Comparison of ENCODE assay signal across 21 cellular contexts in the genomic region with DNA sequence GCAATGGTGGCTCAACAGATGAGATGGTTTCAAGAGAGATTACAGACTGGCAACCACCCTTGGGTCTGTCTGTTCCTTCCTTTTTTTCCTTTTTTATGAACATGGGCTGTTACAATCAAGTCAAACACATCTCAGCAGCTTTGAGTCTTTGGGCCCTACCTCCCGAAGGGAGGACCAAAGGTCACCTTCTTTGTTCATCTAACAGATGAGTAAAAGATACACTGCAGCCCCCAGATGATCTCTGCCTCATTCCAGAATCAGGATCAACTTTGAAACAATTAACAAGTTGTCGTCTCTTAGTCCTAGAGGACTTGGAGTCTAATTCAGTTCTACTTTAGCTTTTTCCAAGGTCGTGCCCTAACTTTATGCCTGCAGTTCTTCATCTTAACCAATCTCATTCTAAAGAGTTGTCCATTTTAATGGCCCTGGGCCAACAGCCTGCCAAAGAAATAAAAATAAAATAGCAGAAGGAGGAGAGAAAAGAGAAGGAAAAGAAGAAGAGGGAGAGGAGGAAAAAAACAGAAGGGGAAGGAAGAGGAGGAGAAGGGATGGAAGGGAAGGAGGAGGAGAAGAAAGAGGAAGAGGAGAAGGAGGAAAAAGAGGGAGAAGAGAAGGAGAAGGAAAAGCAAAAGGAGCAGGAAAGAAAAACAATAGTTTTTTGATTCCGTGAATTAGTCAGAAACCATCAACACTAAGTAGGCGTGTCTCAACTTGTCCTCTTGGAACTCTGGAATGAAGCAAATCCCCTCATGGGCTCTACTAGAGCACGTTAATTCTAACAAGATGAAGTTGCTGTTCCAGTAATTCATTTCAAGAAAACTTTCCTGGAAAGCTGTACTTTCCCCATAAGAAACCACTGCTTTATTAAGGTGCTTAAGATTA.
DNase-seq lines count a peak whose midpoint lies in the region; FAIRE-seq and TF ChIP-seq lines count a peak whose summit lies in the region.
"Had no signal": no experiment of that assay in that cellular context is flagged by ENCODE, and none has a peak within 500 bp of the region (broad histone marks: within the 10 kb centered on the region; RNA-seq: fewer than 3 reads in every experiment).

No MANE protein-coding gene starts in this region.

- peaks cover 27 to 50% (median 36%) of the 10 kb centered on the region in 4 donors for H3K4me1 Mint-ChIP-seq in CD4-positive, alpha-beta memory T cell

- H3K27me3 Mint-ChIP-seq in CD4-positive, alpha-beta memory T cell: no peaks in the 10 kb centered on the region
- H3K27me3 Mint-ChIP-seq: CD8-positive, alpha-beta memory T cell had no signal

- no peak overlapping the region for H3K18ac ChIP-seq in neuronal stem cell (ENCODE audit: low read length)

- H4K91ac ChIP-seq in neuronal stem cell (ENCODE audit: low read depth, low read length, poor library complexity): no peak overlapping the region

- TF ChIP-seq CTCF in epithelial cell of esophagus (IDR thresholded peaks at IDR 0.05; ENCODE audit: insufficient read depth, low read depth, low read length, missing control alignments): no peak

- H2BK12ac ChIP-seq in neuronal stem cell (ENCODE audit: low read length): no peak overlapping the region

- DNase-seq in CD4-positive, alpha-beta memory T cell: no peak
- peak; percentile 8 for DNase-seq in HTR-8/SVneo (ENCODE audit: insufficient read length, low spot score)
- DNase-seq in epithelial cell of esophagus (ENCODE audit: low read depth): peak; percentile 88
- no peak for DNase-seq in neuronal stem cell (ENCODE audit: low spot score)
- DNase-seq in NCI-H69 (lab: John Stamatoyannopoulos, UW): no peak
- DNase-seq in NCI-H1436 (lab: John Stamatoyannopoulos, UW): no peak
- no peak for DNase-seq in NCI-H2081 treated with DMSO at 0.1 percent for 48 hours (lab: John Stamatoyannopoulos, UW)
- DNase-seq in H4 (ENCODE audit: low spot score): no peak
- DNase-seq: activated naive CD4-positive, alpha-beta T cell treated with anti-CD3 and anti-CD28 coated beads, Interleukin-2, amount 10 ng/mL, durations not matched to agents 7 days and 5 days; activated T-cell treated with anti-CD3 and anti-CD28 coated beads for 4 hours; brain microvascular endothelial cell; CD8-positive, alpha-beta memory T cell; cortex of kidney; IMR-90; kidney glomerular epithelial cell; mesendoderm; MG63; NCI-H187; SHP77 had no signal

- no peaks in the 10 kb centered on the region for H3K36me3 Mint-ChIP-seq in CD4-positive, alpha-beta memory T cell

- no peaks in the 10 kb centered on the region for H3K9me3 ChIP-seq in CD4-positive, alpha-beta memory T cell (ENCODE audit: control insufficient read depth in 1 of 2, low read length in 2 of 2)
- no peaks in the 10 kb centered on the region for H3K9me3 ChIP-seq in neuronal stem cell (replicated peaks in 1 of 2; ENCODE audit: control insufficient read depth in 2 of 2, insufficient read depth in 1 of 2, low read depth in 1 of 2, low read length in 2 of 2)
- H3K9me3 ChIP-seq: gastroesophageal sphincter, MG63, thoracic aorta had no signal

- POLR2A ChIA-PET in CD4-positive, alpha-beta memory T cell (lab: Charles Lee; ENCODE audit: partially characterized antibody): interaction anchor here (0.9 to 1.0 kb wide), 2 partner anchors 100 to 316 kb away, joined by 3 to 4 read pairs; no protein-coding TSS in a partner anchor

- no peak overlapping the region for H2AK5ac ChIP-seq in neuronal stem cell (ENCODE audit: low read depth, low read length)

- H3K4me3 ChIP-seq in CD4-positive, alpha-beta memory T cell (ENCODE audit: low read length in 2 of 2): no peak overlapping the region
- H3K4me3 ChIP-seq in epithelial cell of esophagus (ENCODE audit: low read length) (no peak overlapping the region), neuronal stem cell (ENCODE audit: low read length in 2 of 2) (no peak overlapping the region)
- H3K4me3 ChIP-seq: gastroesophageal sphincter, MG63, thoracic aorta had no signal

- H2AFZ ChIP-seq in neuronal stem cell (ENCODE audit: low read length): peak overlapping the region; percentile 4

- H3K9me3 Mint-ChIP-seq in CD4-positive, alpha-beta memory T cell: peaks cover 0 to 1% (median 0%) of the 10 kb centered on the region in 8 donors
- H3K9me3 Mint-ChIP-seq: CD8-positive, alpha-beta memory T cell had no signal

- H2BK120ac ChIP-seq in neuronal stem cell (ENCODE audit: low read depth, low read length): no peak overlapping the region

- H3K4ac ChIP-seq in neuronal stem cell (ENCODE audit: low read length): no peak overlapping the region

- no peak overlapping the region for H2BK5ac ChIP-seq in neuronal stem cell (ENCODE audit: low read length)

- H3K27ac Mint-ChIP-seq in CD4-positive, alpha-beta memory T cell: peak overlapping the region in 4 of 7 donors; percentile 44 to 61 (median 56)

- H3K9ac ChIP-seq in neuronal stem cell (ENCODE audit: low read depth, low read length, poor library complexity): no peak overlapping the region

- no peaks in the 10 kb centered on the region for H3K36me3 ChIP-seq in CD4-positive, alpha-beta memory T cell (ENCODE audit: insufficient read depth, low read length)
- H3K36me3 ChIP-seq in neuronal stem cell (replicated peaks in 1 of 2; ENCODE audit: control insufficient read depth in 2 of 2, insufficient read depth in 2 of 2, low read length in 2 of 2): no peaks in the 10 kb centered on the region
- H3K36me3 ChIP-seq: brain microvascular endothelial cell, gastroesophageal sphincter, MG63, thoracic aorta had no signal

- no peak overlapping the region for H3K4me3 Mint-ChIP-seq in CD4-positive, alpha-beta memory T cell
- H3K4me3 Mint-ChIP-seq: activated naive CD4-positive, alpha-beta T cell treated with anti-CD3 and anti-CD28 coated beads, Interleukin-2, amount 10 ng/mL, durations not matched to agents 7 days and 5 days had no signal

- peaks cover 29% of the 10 kb centered on the region for H3K4me1 ChIP-seq in CD4-positive, alpha-beta memory T cell (ENCODE audit: insufficient read depth, low read length)
- H3K4me1 ChIP-seq in neuronal stem cell (ENCODE audit: control insufficient read depth in 2 of 2, insufficient read depth in 1 of 2, low read depth in 1 of 2, low read length in 2 of 2): peaks cover 20 to 29% of the 10 kb centered on the region in 2 donors

- intact Hi-C loops in CD4-positive, alpha-beta memory T cell (cut with micrococcal nuclease): no loop called here

- no peak overlapping the region for H3K14ac ChIP-seq in neuronal stem cell (ENCODE audit: low read length)

- H3K23ac ChIP-seq in neuronal stem cell (ENCODE audit: low read depth, low read length, poor library complexity): no peak overlapping the region

- no peaks in the 10 kb centered on the region for H3K27me3 ChIP-seq in CD4-positive, alpha-beta memory T cell (ENCODE audit: insufficient read depth, low read length)
- H3K27me3 ChIP-seq in neuronal stem cell (ENCODE audit: control insufficient read depth in 3 of 3, insufficient read depth in 3 of 3, low read depth in 1 of 3, low read length in 3 of 3): no peaks in the 10 kb centered on the region
- H3K27me3 ChIP-seq: brain microvascular endothelial cell, gastroesophageal sphincter, MG63 had no signal

- FAIRE-seq in HTR-8/SVneo (lab: Jason Lieb, UNC): no peak

- no peak overlapping the region for H2BK15ac ChIP-seq in neuronal stem cell (ENCODE audit: low read length)

- H3K27ac ChIP-seq in CD4-positive, alpha-beta memory T cell (ENCODE audit: low read depth, low read length): no peak overlapping the region
- H3K27ac ChIP-seq in neuronal stem cell (replicated peaks; ENCODE audit: low read length): no peak overlapping the region
- H3K27ac ChIP-seq: brain microvascular endothelial cell, gastroesophageal sphincter, thoracic aorta had no signal

- WGBS in neuronal stem cell (ENCODE audit: extremely low coverage in 2 of 2, insufficient read length in 2 of 2, insufficient replicate concordance in 1 of 2), 2 donors: no CpG with 5 or more reads among the region's 6 CpGs

- no peaks in the 10 kb centered on the region for H3K79me1 ChIP-seq in neuronal stem cell (ENCODE audit: low read depth, low read length)

- CTCF ChIA-PET in CD4-positive, alpha-beta memory T cell (lab: Charles Lee; ENCODE audit: partially characterized antibody): no interaction called here

- H4K8ac ChIP-seq in neuronal stem cell (ENCODE audit: low read depth, low read length): no peak overlapping the region

- no peak overlapping the region for H3K4me2 ChIP-seq in neuronal stem cell (ENCODE audit: insufficient read depth, low read length, poor library complexity, severe bottlenecking)

Comparison
In these comparisons a context has a peak if more than half of its experiments do, and no peak if none do; other contexts are left out.
1. DNase-seq: peak in HTR-8/SVneo (single experiment) and epithelial cell of esophagus (single experiment); none in CD4-positive, alpha-beta memory T cell (0 of 5), neuronal stem cell (single experiment), NCI-H69 (single experiment), NCI-H1436 (single experiment), NCI-H2081 treated with DMSO at 0.1 percent for 48 hours (single experiment) and H4 (single experiment).